ENCODE assay signal across 8 cellular contexts in genomic region chr9:135907006-135907434, GRCh38. TPM values are rescaled to one million over a fixed set of nuclear protein-coding genes. Genes with fewer than 3 reads are reported as not detected.
DNase-seq lines count a peak whose midpoint lies in the region; ATAC-seq and TF ChIP-seq lines count a peak whose summit lies in the region.

No MANE protein-coding gene starts in this region.

- H3K27me3 ChIP-seq in Loucy (ENCODE audit: insufficient read depth, low read length, poor library complexity, severe bottlenecking) (no peaks in the 10 kb centered on the region), psoas muscle (ENCODE audit: insufficient read depth in 3 of 3, low read length in 2 of 3) (no peaks in the 10 kb centered on the region)

- peak overlapping the region; percentile 81 for H3K27ac ChIP-seq in psoas muscle

- no peak overlapping the region for H2AFZ ChIP-seq in Loucy (ENCODE audit: low read length)

- H3K9me2 ChIP-seq in Loucy (replicated peaks; ENCODE audit: low read depth, low read length), result no peaks in the 10 kb centered on the region

- H3K4me2 ChIP-seq in Loucy (ENCODE audit: low read depth, low read length, poor library complexity, severe bottlenecking), result no peak overlapping the region

- H3K9me3 ChIP-seq in Loucy (ENCODE audit: insufficient read depth, low read depth, low read length) (no peaks in the 10 kb centered on the region), psoas muscle (no peaks in the 10 kb centered on the region)

- WGBS in psoas muscle, 3 donors, result 1% methylated on average over 19 to 61 of the region's 70 CpGs

- peak; percentile 37 for DNase-seq in NCI-H2196 (lab: John Stamatoyannopoulos, UW; ENCODE audit: unreplicated experiment)
- no peak for DNase-seq in NCI-H2196 treated with DMSO at 0.1 percent for 48 hours (lab: John Stamatoyannopoulos, UW; ENCODE audit: unreplicated experiment)
- DNase-seq in epithelial cell of esophagus (ENCODE audit: low read depth), result no peak
- peak in 1 of 2 donors; percentile 48 for DNase-seq in psoas muscle
- DNase-seq in amniotic stem cell (lab: John Stamatoyannopoulos, UW), result no peak
- DNase-seq in OCI-M2 (lab: John Stamatoyannopoulos, UW; ENCODE audit: unreplicated experiment), result no peak

- intact Hi-C loops in psoas muscle (cut with DNase I), result loop anchor here (2.0 to 5.0 kb wide), 2 partner anchors 50 to 55 kb away; partner anchors contain the start of gene UBAC1 (in 1 of the 2)

- ATAC-seq in GM21717 (IDR thresholded peaks at IDR 0.05; ENCODE audit: unreplicated experiment) (peak; percentile 23), psoas muscle (no peak)

- peaks cover 55% of the 10 kb centered on the region for H4K20me1 ChIP-seq in Loucy (ENCODE audit: insufficient read depth, low read length, poor library complexity, severe bottlenecking)

- H3F3A ChIP-seq in Loucy (ENCODE audit: low read depth), result no peaks in the 10 kb centered on the region

- peak overlapping the region; percentile 69 for H3K9ac ChIP-seq in Loucy (ENCODE audit: low read depth, low read length, poor library complexity, severe bottlenecking)

- TF ChIP-seq CTCF in Loucy (conservative IDR thresholded peaks at IDR 0.05; ENCODE audit: low read length) (no peak), epithelial cell of esophagus (IDR thresholded peaks at IDR 0.05; ENCODE audit: insufficient read depth, low read depth, low read length, missing control alignments) (no peak), psoas muscle (IDR thresholded peaks at IDR 0.05) (no peak)

- peak overlapping the region; percentile 83 for H3K4me3 ChIP-seq in Loucy (ENCODE audit: low read length, poor library complexity, severe bottlenecking)
- peak overlapping the region; percentile 81 for H3K4me3 ChIP-seq in epithelial cell of esophagus (ENCODE audit: low read length)
- peak overlapping the region; percentile 81 for H3K4me3 ChIP-seq in psoas muscle

- no peaks in the 10 kb centered on the region for H3K36me3 ChIP-seq in Loucy (ENCODE audit: insufficient read depth, low read length)
- H3K36me3 ChIP-seq in psoas muscle (ENCODE audit: insufficient read depth in 1 of 2, low read depth in 1 of 2), result peaks cover 0 to 22% of the 10 kb centered on the region in 2 donors

- peaks cover 71% of the 10 kb centered on the region for H3K79me2 ChIP-seq in Loucy (ENCODE audit: insufficient read depth, low read length)

- H3K4me1 ChIP-seq in Loucy (ENCODE audit: insufficient read depth, low read length, poor library complexity, severe bottlenecking) (peaks cover 65% of the 10 kb centered on the region), psoas muscle (peaks cover 55% of the 10 kb centered on the region)

RNA-seq across cellular contexts. Expression of gene CAMSAP1, which starts 0.3 kb away (rescaled TPM):
- total RNA-seq in psoas muscle, result 10 to 100 TPM; 38.0 to 48.5 (median 43.4) TPM
- 10 to 100 TPM; 21.3 to 51.5 (median 24.1) TPM for polyA plus RNA-seq in psoas muscle

RNA-seq across cellular contexts. Expression of gene UBAC1, which starts 54.2 kb away (rescaled TPM):
- total RNA-seq in psoas muscle, result 100 to 1,000 TPM; 140 to 233 (median 174) TPM
- 100 to 1,000 TPM in 2 of 3 donors, 10 to 100 TPM in 1; 71.1 to 261 (median 154) TPM for polyA plus RNA-seq in psoas muscle
